ENCODE assay signal across 20 cellular contexts in the genomic region with DNA sequence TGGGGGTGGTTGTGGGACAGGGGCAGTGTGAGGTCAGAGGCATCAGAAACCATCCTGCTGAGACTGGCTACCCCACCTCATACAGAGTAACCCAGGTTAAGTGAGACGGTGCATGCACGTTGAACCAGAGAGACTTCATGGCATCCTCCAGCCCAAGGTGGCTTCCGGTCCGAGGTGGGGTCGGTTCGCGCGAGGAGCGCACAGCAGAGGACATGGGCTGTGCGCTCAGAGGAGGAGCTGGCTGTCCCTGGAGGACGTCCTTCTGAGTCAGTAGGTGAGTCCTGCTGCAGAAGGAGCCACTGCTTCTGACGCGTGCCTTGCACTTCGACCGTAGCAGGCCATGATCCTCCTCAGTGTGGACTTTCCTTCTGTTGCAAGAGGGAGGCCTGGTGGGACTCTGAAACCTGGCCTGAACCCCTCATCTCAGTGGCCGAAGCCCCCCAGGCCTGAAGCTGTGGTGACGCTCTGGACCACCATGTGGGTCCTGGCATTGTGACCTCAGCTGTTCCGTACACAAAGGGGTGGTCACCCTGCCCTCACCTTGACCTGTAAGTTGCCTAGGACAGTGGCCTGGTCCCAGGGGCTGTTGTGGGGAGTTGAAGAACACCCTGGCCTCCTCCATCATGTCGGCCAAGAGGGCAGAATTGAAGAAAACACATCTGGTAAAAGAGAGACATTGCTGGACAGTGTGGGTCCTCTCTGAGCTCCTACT. TPM values are rescaled to one million over a fixed set of nuclear protein-coding genes. Genes with fewer than 3 reads are reported as not detected.
"Had no signal": no experiment of that assay in that cellular context is flagged by ENCODE, and none has a peak within 500 bp of the region (broad histone marks: within the 10 kb centered on the region; RNA-seq: fewer than 3 reads in every experiment).

A gene (plus strand): TSS at position 544 of the 712 bp plus-strand sequence. CDS start 80 bp downstream, at position 624.

- H3K27ac ChIP-seq: cardiac muscle cell, esophagus squamous epithelium, hepatocyte, right lobe of liver, thyroid gland had no signal

- DNase-seq: activated CD4-positive, alpha-beta T cell treated with anti-CD3 and anti-CD28 coated beads, Interleukin-2, amount 10 ng/mL, durations not matched to agents 24 days and 14 days; activated CD8-positive, alpha-beta T cell treated with anti-CD3 and anti-CD28 coated beads for 36 hours; activated naive CD4-positive, alpha-beta T cell; activated naive CD8-positive, alpha-beta T cell treated with anti-CD3 and anti-CD28 coated beads for 36 hours; activated T-cell treated with anti-CD3 and anti-CD28 coated beads, Interleukin-2, amount 50 U/mL, for 1 hour; amygdala; effector memory CD8-positive, alpha-beta T cell; esophagus squamous epithelium; stimulated activated CD8-positive, alpha-beta memory T cell treated with anti-CD3 and anti-CD28 coated beads, Interleukin-4, amount 100 ng/mL, for 48 hours; stimulated activated naive CD4-positive, alpha-beta T cell; T-helper 1 cell; T-helper 9 cell had no signal

- H3K27me3 ChIP-seq: cardiac muscle cell, esophagus squamous epithelium, hepatocyte, right lobe of liver, thyroid gland had no signal

- H3K36me3 ChIP-seq: cardiac muscle cell, esophagus squamous epithelium, right lobe of liver, thyroid gland had no signal

- H3K4me1 ChIP-seq: right lobe of liver, thyroid gland had no signal

- H3K4me2 ChIP-seq: hepatocyte had no signal

- H3K79me2 ChIP-seq: hepatocyte had no signal

- H3K9me3 ChIP-seq: esophagus squamous epithelium, right lobe of liver, thyroid gland had no signal

- H2AFZ ChIP-seq: hepatocyte had no signal

- ATAC-seq: activated CD8-positive, alpha-beta T cell treated with anti-CD3 and anti-CD28 coated beads for 36 hours; activated T-helper 17 cell treated with anti-CD3 and anti-CD28 coated beads, Interleukin-2, amount 50 U/mL, for 72 hours; effector memory CD8-positive, alpha-beta T cell; natural killer cell treated with Interleukin-12 subunit alpha and Interleukin-12 subunit beta and Interleukin-15 and Interleukin-18, amount 100 ng/mL, for 72 hours had no signal

- H3K4me3 ChIP-seq: cardiac muscle cell, esophagus squamous epithelium, hepatocyte, lung, right lobe of liver, thyroid gland had no signal

RNA-seq across cellular contexts. Expression of the gene that starts here (rescaled TPM):
- polyA plus RNA-seq: cardiac muscle cell, hepatocyte, lung, urinary bladder had no signal
